ENCODE assay signal across 8 cellular contexts in genomic region chr10:97714401-97715258, GRCh38. TPM values are rescaled to one million over a fixed set of nuclear protein-coding genes. Genes with fewer than 3 reads are reported as not detected.
DNase-seq lines count a peak whose midpoint lies in the region; ATAC-seq and TF ChIP-seq lines count a peak whose summit lies in the region.

No MANE protein-coding gene starts in this region.

- H3K36me3 Mint-ChIP-seq in stimulated activated naive CD8-positive, alpha-beta T cell treated with anti-CD3 and anti-CD28 coated beads, Interleukin-15, Interleukin-2, amounts not matched to agents 100 ng/mL and 50 ng/mL, for 24 hours (ENCODE audit: low read depth): no peaks in the 10 kb centered on the region

- no peak for TF ChIP-seq CTCF in kidney epithelial cell (IDR thresholded peaks at IDR 0.05; ENCODE audit: insufficient read depth, low read length, poor library complexity, severe bottlenecking)

- H3K4me3 ChIP-seq in kidney epithelial cell (ENCODE audit: low read depth, low read length): peak overlapping the region; percentile 75

- H3K27me3 ChIP-seq in kidney epithelial cell (ENCODE audit: control insufficient read depth, insufficient read depth, low read length): no peaks in the 10 kb centered on the region

- peak overlapping the region; percentile 94 for H3K4me3 Mint-ChIP-seq in stimulated activated naive CD8-positive, alpha-beta T cell treated with anti-CD3 and anti-CD28 coated beads, Interleukin-15, Interleukin-2, amounts not matched to agents 100 ng/mL and 50 ng/mL, for 24 hours

- peak; percentile 44 for ATAC-seq in GM18502 (IDR thresholded peaks at IDR 0.05; ENCODE audit: poor library complexity, unreplicated experiment)
- ATAC-seq in HG03039 (IDR thresholded peaks at IDR 0.05; ENCODE audit: unreplicated experiment): peak; percentile 40
- no peak for ATAC-seq in GM18873 (IDR thresholded peaks at IDR 0.05; ENCODE audit: low FRiP score, unreplicated experiment)

- H3K27ac Mint-ChIP-seq in stimulated activated naive CD8-positive, alpha-beta T cell treated with anti-CD3 and anti-CD28 coated beads, Interleukin-15, Interleukin-2, amounts not matched to agents 100 ng/mL and 50 ng/mL, for 24 hours: peak overlapping the region; percentile 91

- peaks cover 24% of the 10 kb centered on the region for H3K27me3 Mint-ChIP-seq in stimulated activated naive CD8-positive, alpha-beta T cell treated with anti-CD3 and anti-CD28 coated beads, Interleukin-15, Interleukin-2, amounts not matched to agents 100 ng/mL and 50 ng/mL, for 24 hours

- no peaks in the 10 kb centered on the region for H3K9me3 Mint-ChIP-seq in stimulated activated naive CD8-positive, alpha-beta T cell treated with anti-CD3 and anti-CD28 coated beads, Interleukin-15, Interleukin-2, amounts not matched to agents 100 ng/mL and 50 ng/mL, for 24 hours

- DNase-seq in AG20443 (ENCODE audit: low spot score) (peak; percentile 84), RKO (ENCODE audit: low spot score) (peak; percentile 75), cerebellar cortex (ENCODE audit: low spot score) (peak; percentile 69), kidney epithelial cell (ENCODE audit: low read depth) (no peak)

- H3K36me3 ChIP-seq in kidney epithelial cell (ENCODE audit: control insufficient read depth, insufficient read depth, low read length): peaks cover 4% of the 10 kb centered on the region

- peaks cover 9% of the 10 kb centered on the region for H3K4me1 Mint-ChIP-seq in stimulated activated naive CD8-positive, alpha-beta T cell treated with anti-CD3 and anti-CD28 coated beads, Interleukin-15, Interleukin-2, amounts not matched to agents 100 ng/mL and 50 ng/mL, for 24 hours (ENCODE audit: low read depth)

RNA-seq across cellular contexts. Expression of gene MARVELD1, which starts 1.1 kb away (rescaled TPM):
- total RNA-seq in kidney epithelial cell: 31.0 and 37.2 TPM in 2 replicates

RNA-seq across cellular contexts. Expression of gene ZFYVE27, which starts 22.3 kb away (rescaled TPM):
- total RNA-seq in kidney epithelial cell: 31.8 and 32.3 TPM in 2 replicates

RNA-seq across cellular contexts. Expression of gene AVPI1, which starts 27.6 kb away (rescaled TPM):
- total RNA-seq in kidney epithelial cell: 17.2 and 18.9 TPM in 2 replicates

RNA-seq across cellular contexts. Expression of gene SFRP5, which starts 57.2 kb away (rescaled TPM):
- total RNA-seq in kidney epithelial cell: not detected in 2 replicates
